24 cellular contexts compared by ENCODE assay signal in the genomic region with DNA sequence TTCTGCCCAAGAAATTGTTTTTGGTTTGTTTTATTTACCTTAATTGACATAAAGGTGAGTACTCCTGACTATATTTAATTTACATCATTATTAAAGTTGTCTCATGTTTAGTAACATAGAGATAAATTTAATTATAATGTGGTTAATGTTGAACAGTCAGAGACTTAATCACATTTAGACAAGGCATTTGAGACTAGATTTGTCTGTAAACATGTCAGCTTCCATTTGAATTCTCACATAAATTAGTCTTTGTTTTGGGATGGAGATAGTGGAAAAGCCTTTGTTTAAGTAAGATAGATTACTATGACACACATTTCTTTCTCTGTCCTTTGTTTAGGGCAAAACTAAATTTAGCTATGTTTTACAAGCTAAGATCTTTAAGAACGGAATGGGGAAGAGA. TPM values are rescaled to one million over a fixed set of nuclear protein-coding genes. Genes with fewer than 3 reads are reported as not detected.
DNase-seq lines count a peak whose midpoint lies in the region; ATAC-seq, FAIRE-seq and TF ChIP-seq lines count a peak whose summit lies in the region.
"Had no signal": no experiment of that assay in that cellular context is flagged by ENCODE, and none has a peak within 500 bp of the region (broad histone marks: within the 10 kb centered on the region; RNA-seq: fewer than 3 reads in every experiment).

No MANE protein-coding gene starts in this region.

- H3K27me3 Mint-ChIP-seq in activated CD8-positive, alpha-beta memory T cell treated with anti-CD3 and anti-CD28 coated beads, Interleukin-2, amount 10 ng/mL, durations not matched to agents 7 days and 5 days = no peaks in the 10 kb centered on the region
- H3K27me3 Mint-ChIP-seq in dendritic cell treated with granulocyte-macrophage colony-stimulating factor and Interleukin-4, amounts not matched to agents 40 ng/mL and 50 ng/mL, for 4 days = no peaks in the 10 kb centered on the region
- H3K27me3 Mint-ChIP-seq: IgD-negative memory B cell had no signal

- H3K9me3 Mint-ChIP-seq in activated CD8-positive, alpha-beta memory T cell treated with anti-CD3 and anti-CD28 coated beads, Interleukin-2, amount 10 ng/mL, durations not matched to agents 7 days and 5 days (ENCODE audit: low read depth) = no peaks in the 10 kb centered on the region
- no peaks in the 10 kb centered on the region for H3K9me3 Mint-ChIP-seq in dendritic cell treated with granulocyte-macrophage colony-stimulating factor and Interleukin-4, amounts not matched to agents 40 ng/mL and 50 ng/mL, for 4 days
- H3K9me3 Mint-ChIP-seq: CD14-positive monocyte, IgD-negative memory B cell had no signal

- no peak overlapping the region for H3K4me3 ChIP-seq in tibial artery
- H3K4me3 ChIP-seq: PC-9 had no signal

- FAIRE-seq in urothelium cell line (lab: Jason Lieb, UNC) = peak; percentile 32
- FAIRE-seq: D721Med, H1 had no signal

- H3K27ac Mint-ChIP-seq in activated CD8-positive, alpha-beta memory T cell treated with anti-CD3 and anti-CD28 coated beads, Interleukin-2, amount 10 ng/mL, durations not matched to agents 7 days and 5 days = peak overlapping the region; percentile 12
- peak overlapping the region; percentile 42 for H3K27ac Mint-ChIP-seq in dendritic cell treated with granulocyte-macrophage colony-stimulating factor and Interleukin-4, amounts not matched to agents 40 ng/mL and 50 ng/mL, for 4 days

- H3K4me1 Mint-ChIP-seq in activated CD8-positive, alpha-beta memory T cell treated with anti-CD3 and anti-CD28 coated beads, Interleukin-2, amount 10 ng/mL, durations not matched to agents 7 days and 5 days = peaks cover 4% of the 10 kb centered on the region
- H3K4me1 Mint-ChIP-seq in dendritic cell treated with granulocyte-macrophage colony-stimulating factor and Interleukin-4, amounts not matched to agents 40 ng/mL and 50 ng/mL, for 4 days (ENCODE audit: low read depth) = peaks cover 6% of the 10 kb centered on the region

- no peaks in the 10 kb centered on the region for H3K4me1 ChIP-seq in tibial artery

- no peaks in the 10 kb centered on the region for H3K27me3 ChIP-seq in tibial artery

- no peaks in the 10 kb centered on the region for H3K9me3 ChIP-seq in tibial artery

- peaks cover 5% of the 10 kb centered on the region for H3K36me3 Mint-ChIP-seq in activated CD8-positive, alpha-beta memory T cell treated with anti-CD3 and anti-CD28 coated beads, Interleukin-2, amount 10 ng/mL, durations not matched to agents 7 days and 5 days
- peaks cover 70% of the 10 kb centered on the region for H3K36me3 Mint-ChIP-seq in dendritic cell treated with granulocyte-macrophage colony-stimulating factor and Interleukin-4, amounts not matched to agents 40 ng/mL and 50 ng/mL, for 4 days (ENCODE audit: low read depth)

- H3K27ac ChIP-seq in tibial artery = no peak overlapping the region
- H3K27ac ChIP-seq: PC-9 had no signal

- DNase-seq in activated CD8-positive, alpha-beta memory T cell treated with anti-CD3 and anti-CD28 coated beads, Interleukin-2, amount 10 ng/mL, durations not matched to agents 7 days and 5 days = no peak
- DNase-seq in activated CD8-positive, alpha-beta memory T cell treated with anti-CD3 and anti-CD28 coated beads, Interleukin-2, amount 50 U/mL, for 48 hours = no peak
- DNase-seq in medulla oblongata (ENCODE audit: extremely low spot score) (peak; percentile 54), urothelium cell line (ENCODE audit: low spot score) (no peak), inferior parietal cortex (ENCODE audit: extremely low spot score) (no peak), tibial artery (no peak), NCI-H187 treated with DMSO at 0.1 percent for 48 hours (lab: John Stamatoyannopoulos, UW) (no peak)
- DNase-seq: 8988T, AML-193, DMS53, GDM1, NCI-H1105, NCI-H146, NCI-H2029 treated with DMSO at 0.1 percent for 48 hours, NCI-H226, NCI-H524, PC-9, RPMI8226, SHP77 had no signal

- intact Hi-C loops in dendritic cell treated with granulocyte-macrophage colony-stimulating factor and Interleukin-4, amounts not matched to agents 40 ng/mL and 50 ng/mL, for 4 days (cut with micrococcal nuclease) = no loop called here
- intact Hi-C loops in tibial artery (cut with DNase I; ENCODE audit: low total_unique reads) = no loop called here

- no peak for ATAC-seq in activated CD8-positive, alpha-beta memory T cell treated with anti-CD3 and anti-CD28 coated beads, Interleukin-2, amount 10 ng/mL, durations not matched to agents 7 days and 5 days

- CTCF ChIA-PET in activated CD8-positive, alpha-beta memory T cell treated with anti-CD3 and anti-CD28 coated beads, Interleukin-2, amount 10 ng/mL, durations not matched to agents 7 days and 5 days (lab: Charles Lee) = interaction anchor here (0.6 to 1.4 kb wide), 2 partner anchors 18 to 509 kb away, joined by 3 to 4 read pairs; no protein-coding TSS in a partner anchor

- H3K36me3 ChIP-seq in tibial artery = peaks cover 16 to 35% (median 24%) of the 10 kb centered on the region in 3 donors

- no peak overlapping the region for H3K4me3 Mint-ChIP-seq in activated CD8-positive, alpha-beta memory T cell treated with anti-CD3 and anti-CD28 coated beads, Interleukin-2, amount 10 ng/mL, durations not matched to agents 7 days and 5 days
- no peak overlapping the region for H3K4me3 Mint-ChIP-seq in dendritic cell treated with granulocyte-macrophage colony-stimulating factor and Interleukin-4, amounts not matched to agents 40 ng/mL and 50 ng/mL, for 4 days
- H3K4me3 Mint-ChIP-seq: CD14-positive monocyte, IgD-negative memory B cell had no signal

- TF ChIP-seq CTCF in tibial artery (IDR thresholded peaks at IDR 0.05) = no peak

RNA-seq across cellular contexts. Expression of a gene that starts 18.5 kb away (rescaled TPM):
- 10 to 100 TPM; 13.7 to 25.8 TPM for total RNA-seq in activated CD8-positive, alpha-beta memory T cell treated with anti-CD3 and anti-CD28 coated beads, Interleukin-2, amount 10 ng/mL, durations not matched to agents 7 days and 5 days

RNA-seq across cellular contexts. Expression of a gene that starts 59.2 kb away (rescaled TPM):
- total RNA-seq in activated CD8-positive, alpha-beta memory T cell treated with anti-CD3 and anti-CD28 coated beads, Interleukin-2, amount 10 ng/mL, durations not matched to agents 7 days and 5 days = 10 to 100 TPM; 20.3 to 22.6 TPM
